ENCODE assay signal across 5 cellular contexts in the genomic region with DNA sequence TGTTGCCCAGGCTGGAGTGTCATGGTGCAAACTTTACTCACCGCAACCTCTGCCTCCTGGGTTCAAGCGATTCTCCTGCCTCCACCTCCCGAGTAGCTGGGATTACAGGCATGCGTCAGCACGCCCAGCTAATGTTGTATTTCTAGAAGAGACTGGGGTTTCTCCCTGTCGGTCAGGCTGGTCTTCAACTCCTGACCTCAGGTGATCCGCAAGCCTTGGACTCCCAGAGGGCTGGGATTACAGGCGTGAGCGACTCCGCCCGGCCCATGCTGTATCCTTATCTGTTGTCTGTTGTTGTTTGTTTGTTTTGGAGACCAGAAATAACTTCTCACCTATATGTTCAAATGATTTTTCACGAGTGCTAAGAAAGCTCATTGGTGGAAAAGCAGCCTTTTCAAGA.
DNase-seq lines count a peak whose midpoint lies in the region; ATAC-seq and TF ChIP-seq lines count a peak whose summit lies in the region.
"Not testable (repeated sequence)": the region's sequence is repeated elsewhere in the genome, so short reads cannot be mapped to it uniquely, and the experiment has no call there.

No MANE protein-coding gene starts in this region.

- H3K27ac ChIP-seq in HCT116 (ENCODE audit: low read depth, low read length); right atrium auricular region; spleen: not testable (repeated sequence)

- not testable (repeated sequence) for TF ChIP-seq CTCF in HCT116 (IDR thresholded peaks at IDR 0.05 in 2 of 3, conservative IDR thresholded peaks at IDR 0.05 in 1 of 3; ENCODE audit: borderline replicate concordance in 1 of 3, insufficient read depth in 1 of 3, low read depth in 2 of 3, low read length in 2 of 3); right atrium auricular region (IDR thresholded peaks at IDR 0.05); osteocyte (IDR thresholded peaks at IDR 0.05); spleen (IDR thresholded peaks at IDR 0.05 in 8 of 11, conservative IDR thresholded peaks at IDR 0.05 in 3 of 11)

- TSS peak; percentile 75 for BruUV-seq in HCT116 (replicated peaks; lab: Mats Ljungman, UMichigan)

- H3K36me3 ChIP-seq in HCT116 (ENCODE audit: control insufficient read depth in 1 of 2, insufficient read depth in 2 of 2, low read length in 2 of 2); right atrium auricular region; spleen: not testable (repeated sequence)

- H4K20me1 ChIP-seq in HCT116 (ENCODE audit: insufficient read depth), result not testable (repeated sequence)

- peaks cover 0 to 11% of the 10 kb centered on the region in 2 experiments; a peak in 1 of 4 replicates for H3K4me1 ChIP-seq in HCT116 (ENCODE audit: control insufficient read depth in 1 of 2, insufficient read depth in 2 of 2, low read length in 2 of 2)
- not testable (repeated sequence) for H3K4me1 ChIP-seq in right atrium auricular region, spleen

- not testable (repeated sequence) for DNase-seq in HCT116 (ENCODE audit: low read depth, low spot score)
- DNase-seq in right atrium auricular region (ENCODE audit: low spot score) (peak; percentile 44), osteocyte (ENCODE audit: extremely low spot score, unreplicated experiment) (peak; percentile 75), spleen (peak; percentile 15), ureter (ENCODE audit: low spot score) (peak; percentile 19)

- H3K4me3 ChIP-seq in HCT116 (replicated peaks in 1 of 2; ENCODE audit: low read depth in 1 of 2, low read length in 2 of 2); right atrium auricular region; spleen: not testable (repeated sequence)

- H3K9me3 Mint-ChIP-seq in osteocyte (ENCODE audit: unreplicated experiment), result not testable (repeated sequence)

- 0 out of 2 replicates have a peak overlapping the region, but pooled peaks have one; percentile 29 for H3K4me2 ChIP-seq in HCT116 (ENCODE audit: low read length)

- POLR2A ChIA-PET in HCT116 (lab: Charles Lee), result not testable (repeated sequence)

- TF ChIP-seq RAD21 in HCT116 (IDR thresholded peaks at IDR 0.05; ENCODE audit: low read depth), result not testable (repeated sequence)

- H3K27me3 ChIP-seq in HCT116 (ENCODE audit: insufficient read depth, low read length); right atrium auricular region; spleen (replicated peaks in 1 of 7): not testable (repeated sequence)

- not testable (repeated sequence) for H3K9me2 ChIP-seq in HCT116 (ENCODE audit: insufficient read depth)

- ATAC-seq in HCT116, result not testable (repeated sequence)

- H3K9ac ChIP-seq in HCT116 (ENCODE audit: low read length), result not testable (repeated sequence)

- not testable (repeated sequence) for H3K27ac Mint-ChIP-seq in osteocyte (ENCODE audit: unreplicated experiment)

- not testable (repeated sequence) for TF ChIP-seq POLR2A in HCT116 (IDR thresholded peaks at IDR 0.05; ENCODE audit: borderline replicate concordance, extremely low read depth, insufficient read depth, insufficient read length); spleen (IDR thresholded peaks at IDR 0.05)

- RAD21 ChIA-PET in HCT116 (lab: Charles Lee; ENCODE audit: low non-redundant PET in 1 of 2, low total read pairs in 2 of 2, uncharacterized antibody in 2 of 2, unreplicated experiment in 2 of 2), result not testable (repeated sequence)

- H3K4me1 Mint-ChIP-seq in osteocyte (ENCODE audit: unreplicated experiment), result not testable (repeated sequence)

- H3K4me3 Mint-ChIP-seq in osteocyte (ENCODE audit: unreplicated experiment), result not testable (repeated sequence)

- H2AFZ ChIP-seq in HCT116 (ENCODE audit: low read depth, low read length, poor library complexity, severe bottlenecking), result not testable (repeated sequence)

- not testable (repeated sequence) for H3K27me3 Mint-ChIP-seq in osteocyte (ENCODE audit: unreplicated experiment)

- not testable (repeated sequence) for H3K79me2 ChIP-seq in HCT116 (ENCODE audit: insufficient read depth, low read length)

- not testable (repeated sequence) for H3K9me3 ChIP-seq in HCT116 (ENCODE audit: control insufficient read depth in 1 of 2, insufficient read depth in 1 of 2, low read depth in 1 of 2, low read length in 2 of 2); right atrium auricular region; spleen

- CTCF ChIA-PET in HCT116 (lab: Charles Lee), result not testable (repeated sequence)

- 86 to 92% (median 88%) methylated on average over 12 of the region's 12 CpGs for WGBS in spleen, 5 donors

- not testable (repeated sequence) for H3K36me3 Mint-ChIP-seq in osteocyte (ENCODE audit: unreplicated experiment)

- intact Hi-C loops in HCT116 (cut with micrococcal nuclease); spleen (cut with DNase I; ENCODE audit: low total_unique reads): not testable (repeated sequence)
